ENCODE assay signal across 16 cellular contexts in the genomic region with DNA sequence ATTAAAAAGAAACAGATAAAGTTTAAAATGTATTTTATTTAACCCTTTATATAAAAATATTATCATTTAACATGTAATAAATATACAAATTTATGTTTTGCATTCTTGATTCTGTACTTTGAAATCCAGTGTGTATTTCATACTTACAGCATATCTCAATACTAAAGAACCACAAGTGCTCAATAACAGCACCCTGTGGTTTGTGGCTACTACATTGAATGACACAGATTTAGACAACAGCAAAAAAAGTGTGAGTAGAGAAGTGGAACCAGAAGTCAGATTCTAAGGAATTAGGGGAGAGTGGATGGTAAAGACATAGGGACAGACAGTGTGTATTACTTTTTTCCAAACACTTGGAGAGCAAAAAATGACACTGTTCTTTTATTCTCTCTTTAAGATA.
DNase-seq lines count a peak whose midpoint lies in the region; ATAC-seq and TF ChIP-seq lines count a peak whose summit lies in the region.
"Had no signal": no experiment of that assay in that cellular context is flagged by ENCODE, and none has a peak within 500 bp of the region (broad histone marks: within the 10 kb centered on the region; RNA-seq: fewer than 3 reads in every experiment).

No MANE protein-coding gene starts in this region.

- no peak for TF ChIP-seq CTCF in astrocyte of the cerebellum (IDR thresholded peaks at IDR 0.05; ENCODE audit: low read depth, low read length, missing control alignments)

- no peak overlapping the region for H3K4me3 ChIP-seq in astrocyte of the cerebellum (ENCODE audit: low read depth, low read length)
- H3K4me3 ChIP-seq: A549, HAP-1 had no signal

- DNase-seq in LHCN-M2 (ENCODE audit: low read depth), result peak; percentile 4
- DNase-seq in OCI-M1 (lab: John Stamatoyannopoulos, UW), result peak; percentile 16
- peak; percentile 11 for DNase-seq in astrocyte of the cerebellum (ENCODE audit: low read depth)
- peak; percentile 2 for DNase-seq in iris pigment epithelial cell (ENCODE audit: low read depth)
- no peak for DNase-seq in Ammon's horn (ENCODE audit: low spot score)
- no peak for DNase-seq in globus pallidus (ENCODE audit: low spot score)
- DNase-seq in SK-N-DZ (ENCODE audit: low spot score), result no peak
- DNase-seq: CD8-positive, alpha-beta T cell; COR-L47; DMS153; DND-41; GDM1 had no signal

- in situ Hi-C loops in astrocyte of the cerebellum (cut with HindIII; ENCODE audit: low sequenced_read_pairs), result loop anchor here (5.0 kb wide), 1 partner anchor 95 kb away; no protein-coding TSS in a partner anchor

- no peak for ATAC-seq in GM21367 (IDR thresholded peaks at IDR 0.05; ENCODE audit: unreplicated experiment)
- ATAC-seq: A549; CD8-positive, alpha-beta T cell; HepG2 had no signal

Comparison
In these comparisons a context has a peak if more than half of its experiments do, and no peak if none do; other contexts are left out.
1. DNase-seq: peak in LHCN-M2 (single experiment), OCI-M1 (single experiment), astrocyte of the cerebellum (single experiment) and iris pigment epithelial cell (single experiment); none in Ammon's horn (single experiment), globus pallidus (single experiment) and SK-N-DZ (single experiment).